ENCODE assay signal across 8 cellular contexts in genomic region chr9:19408316-19408692, GRCh38. TPM values are rescaled to one million over a fixed set of nuclear protein-coding genes. Genes with fewer than 3 reads are reported as not detected.
DNase-seq lines count a peak whose midpoint lies in the region; ATAC-seq and TF ChIP-seq lines count a peak whose summit lies in the region.

No MANE protein-coding gene starts in this region.

- H3K36me3 Mint-ChIP-seq in activated naive CD4-positive, alpha-beta T cell treated with anti-CD3 and anti-CD28 coated beads, Interleukin-2, amount 50 U/mL, for 72 hours: peaks cover 0 to 9% of the 10 kb centered on the region in 2 donors

- no peak for TF ChIP-seq CTCF in right atrium auricular region (IDR thresholded peaks at IDR 0.05)

- H3K36me3 ChIP-seq in right atrium auricular region (no peaks in the 10 kb centered on the region), skeletal muscle satellite cell (ENCODE audit: insufficient read depth, low read length) (no peaks in the 10 kb centered on the region)

- peak; percentile 8 for DNase-seq in DMS153 (lab: John Stamatoyannopoulos, UW)
- no peak for DNase-seq in DMS153 treated with DMSO at 0.1 percent for 48 hours (lab: John Stamatoyannopoulos, UW; ENCODE audit: unreplicated experiment)
- no peak for DNase-seq in activated naive CD4-positive, alpha-beta T cell treated with anti-CD3 and anti-CD28 coated beads, Interleukin-2, amount 50 U/mL, for 72 hours (ENCODE audit: low spot score in 2 of 2)
- peak; percentile 73 for DNase-seq in right atrium auricular region (ENCODE audit: low spot score)
- DNase-seq in G401 (ENCODE audit: low spot score): no peak

- H3K9ac ChIP-seq in skeletal muscle satellite cell (ENCODE audit: low read depth, low read length): peak overlapping the region; percentile 39

- H3K9me3 ChIP-seq in right atrium auricular region (peaks cover 0 to 1% of the 10 kb centered on the region in 2 donors), skeletal muscle satellite cell (replicated peaks; ENCODE audit: low read length) (no peaks in the 10 kb centered on the region)

- peaks cover 0 to 4% of the 10 kb centered on the region in 2 donors for H3K9me3 Mint-ChIP-seq in activated naive CD4-positive, alpha-beta T cell treated with anti-CD3 and anti-CD28 coated beads, Interleukin-2, amount 50 U/mL, for 72 hours

- H3K4me1 ChIP-seq in right atrium auricular region (peaks cover 0 to 24% of the 10 kb centered on the region in 2 donors), skeletal muscle satellite cell (ENCODE audit: control insufficient read depth, insufficient read depth, low read length) (peaks cover 17% of the 10 kb centered on the region)

- peak overlapping the region; percentile 50 to 87 for H3K27ac Mint-ChIP-seq in activated naive CD4-positive, alpha-beta T cell treated with anti-CD3 and anti-CD28 coated beads, Interleukin-2, amount 50 U/mL, for 72 hours

- H3K4me3 ChIP-seq in right atrium auricular region: peak overlapping the region; percentile 84 to 89
- peak overlapping the region; percentile 90 for H3K4me3 ChIP-seq in skeletal muscle satellite cell (ENCODE audit: low read length)

- H3K27me3 ChIP-seq in right atrium auricular region (no peaks in the 10 kb centered on the region), skeletal muscle satellite cell (ENCODE audit: control insufficient read depth, insufficient read depth, low read length) (no peaks in the 10 kb centered on the region)

- peak overlapping the region; percentile 89 to 91 for H3K27ac ChIP-seq in right atrium auricular region

- peak overlapping the region; percentile 96 for H3K4me2 ChIP-seq in skeletal muscle satellite cell (ENCODE audit: low read length)

- in situ Hi-C loops in G401 (cut with HindIII; ENCODE audit: low sequenced_read_pairs): no loop called here

- ATAC-seq in HG03378 (IDR thresholded peaks at IDR 0.05; ENCODE audit: unreplicated experiment) (peak; percentile 9), HG02938 (IDR thresholded peaks at IDR 0.05; ENCODE audit: unreplicated experiment) (no peak)
- ATAC-seq in activated naive CD4-positive, alpha-beta T cell treated with anti-CD3 and anti-CD28 coated beads, Interleukin-2, amount 50 U/mL, for 72 hours: peak in 1 of 2 donors; percentile 8

RNA-seq across cellular contexts. Expression of gene ACER2, which starts 0.5 kb away (rescaled TPM):
- 1 to 10 TPM; 1.2 to 4.3 TPM for total RNA-seq in activated naive CD4-positive, alpha-beta T cell treated with anti-CD3 and anti-CD28 coated beads, Interleukin-2, amount 50 U/mL, for 72 hours
- 1 to 10 TPM; 3.5 to 5.5 TPM for total RNA-seq in right atrium auricular region
- 0.51 and 0.87 TPM in 2 replicates for total RNA-seq in skeletal muscle satellite cell (2012; rRNA removed)
- total RNA-seq in G401 (2014; rRNA removed; shearing (Covaris generic)): 2.3 and 5.2 TPM in 2 replicates

RNA-seq across cellular contexts. Expression of gene RPS6, which starts 28.3 kb away (rescaled TPM):
- 1,000 to 10,000 TPM; 2,954 to 3,448 TPM for total RNA-seq in activated naive CD4-positive, alpha-beta T cell treated with anti-CD3 and anti-CD28 coated beads, Interleukin-2, amount 50 U/mL, for 72 hours
- 100 to 1,000 TPM; 526 to 885 TPM for total RNA-seq in right atrium auricular region
- total RNA-seq in skeletal muscle satellite cell (2012; rRNA removed): 1,279 and 1,905 TPM in 2 replicates
- 2,037 and 2,385 TPM in 2 replicates for total RNA-seq in G401 (2014; rRNA removed; shearing (Covaris generic))

Comparison
In these comparisons a context has a peak if more than half of its experiments do, and no peak if none do; other contexts are left out.
1. DNase-seq: peak in DMS153 (single experiment) and right atrium auricular region (single experiment); none in DMS153 treated with DMSO at 0.1 percent for 48 hours (single experiment), activated naive CD4-positive, alpha-beta T cell treated with anti-CD3 and anti-CD28 coated beads, Interleukin-2, amount 50 U/mL, for 72 hours (0 of 2) and G401 (single experiment).